21 cellular contexts compared by ENCODE assay signal in genomic region chr7:55588976-55589604, GRCh38. TPM values are rescaled to one million over a fixed set of nuclear protein-coding genes. Genes with fewer than 3 reads are reported as not detected.
A peak's percentile ranks its signal among the peaks of the same experiment; 100 is the strongest.
DNase-seq lines count a peak whose midpoint lies in the region; ATAC-seq lines count a peak whose summit lies in the region.
"Had no signal": no experiment of that assay in that cellular context is flagged by ENCODE, and none has a peak within 500 bp of the region (broad histone marks: within the 10 kb centered on the region; RNA-seq: fewer than 3 reads in every experiment).

No MANE protein-coding gene starts in this region.

- no peak for ATAC-seq in activated CD4-positive, alpha-beta T cell treated with anti-CD3 and anti-CD28 coated beads for 36 hours
- peak; percentile 72 for ATAC-seq in stimulated activated memory B cell treated with anti-CD40 and anti-IgM and Interleukin-4, amounts not matched to agents 10 μg/mL and 1 μg/mL and 100 μg/mL, for 72 hours
- no peak for ATAC-seq in sciatic nerve
- ATAC-seq: CD8-positive, alpha-beta T cell had no signal

- CTCF ChIA-PET in activated CD4-positive, alpha-beta T cell treated with anti-CD3 and anti-CD28 coated beads for 36 hours (lab: Charles Lee): interaction anchor here (0.7 to 1.2 kb wide), 3 partner anchors 9 to 25 kb away, joined by 3 to 4 read pairs (median 3); no protein-coding TSS in a partner anchor

- H3K27me3 ChIP-seq in H7 (ENCODE audit: control insufficient read depth, insufficient read depth, low read length): no peaks in the 10 kb centered on the region

- no peaks in the 10 kb centered on the region for H3K9me3 Mint-ChIP-seq in activated CD4-positive, alpha-beta T cell treated with anti-CD3 and anti-CD28 coated beads, Interleukin-2, amount 10 ng/mL, durations not matched to agents 24 days and 14 days
- no peaks in the 10 kb centered on the region for H3K9me3 Mint-ChIP-seq in activated CD4-positive, alpha-beta T cell treated with anti-CD3 and anti-CD28 coated beads for 36 hours (ENCODE audit: low read depth)
- H3K9me3 Mint-ChIP-seq in dendritic cell treated with granulocyte-macrophage colony-stimulating factor and Interleukin-4, amounts not matched to agents 40 ng/mL and 50 ng/mL, for 4 days: no peaks in the 10 kb centered on the region
- H3K9me3 Mint-ChIP-seq in stimulated activated memory B cell treated with anti-CD40 and anti-IgM and Interleukin-4, amounts not matched to agents 10 μg/mL and 1 μg/mL and 100 μg/mL, for 72 hours: no peaks in the 10 kb centered on the region
- H3K9me3 Mint-ChIP-seq: CD8-positive, alpha-beta T cell had no signal

- H3K4me1 Mint-ChIP-seq in activated CD4-positive, alpha-beta T cell treated with anti-CD3 and anti-CD28 coated beads, Interleukin-2, amount 10 ng/mL, durations not matched to agents 24 days and 14 days: peaks cover 13% of the 10 kb centered on the region
- H3K4me1 Mint-ChIP-seq in activated CD4-positive, alpha-beta T cell treated with anti-CD3 and anti-CD28 coated beads for 36 hours: peaks cover 4% of the 10 kb centered on the region
- peaks cover 38% of the 10 kb centered on the region for H3K4me1 Mint-ChIP-seq in dendritic cell treated with granulocyte-macrophage colony-stimulating factor and Interleukin-4, amounts not matched to agents 40 ng/mL and 50 ng/mL, for 4 days (ENCODE audit: low read depth)
- peaks cover 68% of the 10 kb centered on the region for H3K4me1 Mint-ChIP-seq in stimulated activated memory B cell treated with anti-CD40 and anti-IgM and Interleukin-4, amounts not matched to agents 10 μg/mL and 1 μg/mL and 100 μg/mL, for 72 hours

- H3K36me3 ChIP-seq in H7 (replicated peaks; ENCODE audit: control insufficient read depth, insufficient read depth, low read length): no peaks in the 10 kb centered on the region
- H3K36me3 ChIP-seq: HAP-1 had no signal

- H3K27me3 Mint-ChIP-seq in activated CD4-positive, alpha-beta T cell treated with anti-CD3 and anti-CD28 coated beads, Interleukin-2, amount 10 ng/mL, durations not matched to agents 24 days and 14 days: no peaks in the 10 kb centered on the region
- no peaks in the 10 kb centered on the region for H3K27me3 Mint-ChIP-seq in activated CD4-positive, alpha-beta T cell treated with anti-CD3 and anti-CD28 coated beads for 36 hours
- peaks cover 41% of the 10 kb centered on the region for H3K27me3 Mint-ChIP-seq in dendritic cell treated with granulocyte-macrophage colony-stimulating factor and Interleukin-4, amounts not matched to agents 40 ng/mL and 50 ng/mL, for 4 days
- H3K27me3 Mint-ChIP-seq in stimulated activated memory B cell treated with anti-CD40 and anti-IgM and Interleukin-4, amounts not matched to agents 10 μg/mL and 1 μg/mL and 100 μg/mL, for 72 hours: no peaks in the 10 kb centered on the region
- H3K27me3 Mint-ChIP-seq: B cell had no signal

- no peak overlapping the region for H3K4me3 ChIP-seq in H7 (ENCODE audit: insufficient read depth, low read depth, low read length)
- H3K4me3 ChIP-seq: HAP-1, PC-9 had no signal

- no peak overlapping the region for H3K4me3 Mint-ChIP-seq in activated CD4-positive, alpha-beta T cell treated with anti-CD3 and anti-CD28 coated beads, Interleukin-2, amount 10 ng/mL, durations not matched to agents 24 days and 14 days
- no peak overlapping the region for H3K4me3 Mint-ChIP-seq in activated CD4-positive, alpha-beta T cell treated with anti-CD3 and anti-CD28 coated beads for 36 hours
- H3K4me3 Mint-ChIP-seq in dendritic cell treated with granulocyte-macrophage colony-stimulating factor and Interleukin-4, amounts not matched to agents 40 ng/mL and 50 ng/mL, for 4 days: no peak overlapping the region
- H3K4me3 Mint-ChIP-seq in stimulated activated memory B cell treated with anti-CD40 and anti-IgM and Interleukin-4, amounts not matched to agents 10 μg/mL and 1 μg/mL and 100 μg/mL, for 72 hours: no peak overlapping the region
- H3K4me3 Mint-ChIP-seq: B cell; CD8-positive, alpha-beta T cell had no signal

- no peak overlapping the region for H3K27ac Mint-ChIP-seq in activated CD4-positive, alpha-beta T cell treated with anti-CD3 and anti-CD28 coated beads, Interleukin-2, amount 10 ng/mL, durations not matched to agents 24 days and 14 days
- no peak overlapping the region for H3K27ac Mint-ChIP-seq in activated CD4-positive, alpha-beta T cell treated with anti-CD3 and anti-CD28 coated beads for 36 hours
- H3K27ac Mint-ChIP-seq in dendritic cell treated with granulocyte-macrophage colony-stimulating factor and Interleukin-4, amounts not matched to agents 40 ng/mL and 50 ng/mL, for 4 days: peak overlapping the region; percentile 55
- peak overlapping the region; percentile 34 for H3K27ac Mint-ChIP-seq in stimulated activated memory B cell treated with anti-CD40 and anti-IgM and Interleukin-4, amounts not matched to agents 10 μg/mL and 1 μg/mL and 100 μg/mL, for 72 hours
- H3K27ac Mint-ChIP-seq: B cell; CD8-positive, alpha-beta T cell had no signal

- no peaks in the 10 kb centered on the region for H3K36me3 Mint-ChIP-seq in activated CD4-positive, alpha-beta T cell treated with anti-CD3 and anti-CD28 coated beads, Interleukin-2, amount 10 ng/mL, durations not matched to agents 24 days and 14 days (ENCODE audit: low read depth)
- no peaks in the 10 kb centered on the region for H3K36me3 Mint-ChIP-seq in activated CD4-positive, alpha-beta T cell treated with anti-CD3 and anti-CD28 coated beads for 36 hours (ENCODE audit: low read depth)
- H3K36me3 Mint-ChIP-seq in dendritic cell treated with granulocyte-macrophage colony-stimulating factor and Interleukin-4, amounts not matched to agents 40 ng/mL and 50 ng/mL, for 4 days (ENCODE audit: low read depth): no peaks in the 10 kb centered on the region
- no peaks in the 10 kb centered on the region for H3K36me3 Mint-ChIP-seq in stimulated activated memory B cell treated with anti-CD40 and anti-IgM and Interleukin-4, amounts not matched to agents 10 μg/mL and 1 μg/mL and 100 μg/mL, for 72 hours
- H3K36me3 Mint-ChIP-seq: CD8-positive, alpha-beta T cell had no signal

- intact Hi-C loops in activated CD4-positive, alpha-beta T cell treated with anti-CD3 and anti-CD28 coated beads, Interleukin-2, amount 10 ng/mL, durations not matched to agents 24 days and 14 days (cut with micrococcal nuclease): no loop called here
- intact Hi-C loops in activated CD4-positive, alpha-beta T cell treated with anti-CD3 and anti-CD28 coated beads for 36 hours (cut with DNase I, micrococcal nuclease): no loop called here
- intact Hi-C loops in dendritic cell treated with granulocyte-macrophage colony-stimulating factor and Interleukin-4, amounts not matched to agents 40 ng/mL and 50 ng/mL, for 4 days (cut with micrococcal nuclease): no loop called here
- intact Hi-C loops in sciatic nerve (cut with DNase I): no loop called here

- peak; percentile 54 for DNase-seq in activated CD4-positive, alpha-beta T cell treated with anti-CD3 and anti-CD28 coated beads, Interleukin-2, amount 10 ng/mL, durations not matched to agents 24 days and 14 days
- DNase-seq in activated CD4-positive, alpha-beta T cell treated with anti-CD3 and anti-CD28 coated beads for 36 hours: no peak
- DNase-seq in H7 (peak; percentile 15), D341Med (ENCODE audit: low spot score) (no peak), sciatic nerve (ENCODE audit: low spot score) (no peak), NCI-H69 (lab: John Stamatoyannopoulos, UW) (no peak)
- DNase-seq: 8988T; Calu3; CD8-positive, alpha-beta T cell; DMS53; MM.1S; NCI-H1105; NCI-H2081; NCI-H446 treated with DMSO at 0.1 percent for 48 hours; NCI-H748 treated with DMSO at 0.1 percent for 48 hours; PC-9; SIG-M5 had no signal

- POLR2A ChIA-PET in activated CD4-positive, alpha-beta T cell treated with anti-CD3 and anti-CD28 coated beads for 36 hours (lab: Charles Lee): no interaction called here

RNA-seq across cellular contexts. Expression of gene VOPP1, which starts 16.8 kb away (rescaled TPM):
- total RNA-seq in activated CD4-positive, alpha-beta T cell treated with anti-CD3 and anti-CD28 coated beads, Interleukin-2, amount 10 ng/mL, durations not matched to agents 24 days and 14 days: 87.4 and 90.6 TPM in 2 replicates
- total RNA-seq in activated CD4-positive, alpha-beta T cell treated with anti-CD3 and anti-CD28 coated beads for 36 hours: 10 to 100 TPM; 63.7 to 64.2 TPM
- 87.1 and 103 TPM in 2 replicates for total RNA-seq in H7 (2014; rRNA removed; shearing (Covaris generic))
- total RNA-seq in sciatic nerve: 66.2 TPM

Comparison
In these comparisons a context has a peak if more than half of its experiments do, and no peak if none do; other contexts are left out.
1. DNase-seq: peak in activated CD4-positive, alpha-beta T cell treated with anti-CD3 and anti-CD28 coated beads, Interleukin-2, amount 10 ng/mL, durations not matched to agents 24 days and 14 days (single experiment) and H7 (single experiment); none in activated CD4-positive, alpha-beta T cell treated with anti-CD3 and anti-CD28 coated beads for 36 hours (single experiment), D341Med (single experiment), sciatic nerve (single experiment) and NCI-H69 (single experiment).
2. H3K27ac Mint-ChIP-seq: peak in dendritic cell treated with granulocyte-macrophage colony-stimulating factor and Interleukin-4, amounts not matched to agents 40 ng/mL and 50 ng/mL, for 4 days (single experiment) and stimulated activated memory B cell treated with anti-CD40 and anti-IgM and Interleukin-4, amounts not matched to agents 10 μg/mL and 1 μg/mL and 100 μg/mL, for 72 hours (single experiment); none in activated CD4-positive, alpha-beta T cell treated with anti-CD3 and anti-CD28 coated beads, Interleukin-2, amount 10 ng/mL, durations not matched to agents 24 days and 14 days (single experiment) and activated CD4-positive, alpha-beta T cell treated with anti-CD3 and anti-CD28 coated beads for 36 hours (single experiment).